In genomic region chr1:40612345-40612831, GRCh38 we compare ENCODE assay signal across 8 cellular contexts. TPM values are rescaled to one million over a fixed set of nuclear protein-coding genes. Genes with fewer than 3 reads are reported as not detected.
DNase-seq lines count a peak whose midpoint lies in the region; ATAC-seq and TF ChIP-seq lines count a peak whose summit lies in the region.

No MANE protein-coding gene starts in this region.

- TF ChIP-seq POLR2A in heart left ventricle (IDR thresholded peaks at IDR 0.05) = no peak

- WGBS in heart left ventricle, 4 donors = 30 to 36% (median 34%) methylated on average over 11 of the region's 11 CpGs

- no peaks in the 10 kb centered on the region for H3K36me3 Mint-ChIP-seq in activated naive CD4-positive, alpha-beta T cell treated with anti-CD3 and anti-CD28 coated beads, Interleukin-2, amount 50 U/mL, for 72 hours

- H3K9me3 Mint-ChIP-seq in activated naive CD4-positive, alpha-beta T cell treated with anti-CD3 and anti-CD28 coated beads, Interleukin-2, amount 50 U/mL, for 72 hours = no peaks in the 10 kb centered on the region

- H3K27ac ChIP-seq in heart left ventricle = no peak overlapping the region

- TF ChIP-seq CTCF in GM12801 (IDR thresholded peaks at IDR 0.05; ENCODE audit: extremely low read depth, insufficient read length) (peak; percentile 90), heart left ventricle (IDR thresholded peaks at IDR 0.05) (peak; percentile 72 to 90 (median 80))

- H3K27me3 ChIP-seq in heart left ventricle = no peaks in the 10 kb centered on the region

- H3K4me1 ChIP-seq in heart left ventricle = peaks cover 0 to 3% (median 0%) of the 10 kb centered on the region in 12 donors

- ATAC-seq in activated naive CD4-positive, alpha-beta T cell treated with anti-CD3 and anti-CD28 coated beads, Interleukin-2, amount 50 U/mL, for 72 hours = peak; percentile 91 to 95
- ATAC-seq in heart left ventricle (peak; percentile 47 to 92 (median 88)), GM18511 (IDR thresholded peaks at IDR 0.05; ENCODE audit: unreplicated experiment) (no peak), GM18870 (IDR thresholded peaks at IDR 0.05; ENCODE audit: unreplicated experiment) (no peak)

- H3K9me3 ChIP-seq in heart left ventricle = peaks cover 0 to 9% (median 0%) of the 10 kb centered on the region in 12 donors

- no peak overlapping the region for H3K4me3 ChIP-seq in heart left ventricle

- intact Hi-C loops in heart left ventricle (cut with DNase I) = loop anchor here (1.0 to 10.0 kb wide), 15 partner anchors 52 to 342 kb away; partner anchors contain the start of gene RIMS3 (in 4 of the 10)

- no peaks in the 10 kb centered on the region for H3K36me3 ChIP-seq in heart left ventricle

- H3K27ac Mint-ChIP-seq in activated naive CD4-positive, alpha-beta T cell treated with anti-CD3 and anti-CD28 coated beads, Interleukin-2, amount 50 U/mL, for 72 hours = no peak overlapping the region

- DNase-seq in NCI-H1092 (lab: John Stamatoyannopoulos, UW) = peak; percentile 73
- DNase-seq in SKM-1 treated with dmso at 0.1 percent for 144 hours (lab: John Stamatoyannopoulos, UW; ENCODE audit: unreplicated experiment) = peak; percentile 71
- DNase-seq in activated naive CD4-positive, alpha-beta T cell treated with anti-CD3 and anti-CD28 coated beads, Interleukin-2, amount 50 U/mL, for 72 hours (ENCODE audit: low spot score in 2 of 2) = peak in 1 of 2 donors; percentile 77
- peak in 4 of 5 donors; percentile 50 to 68 (median 56) for DNase-seq in heart left ventricle
- DNase-seq in retina = peak; percentile 75

RNA-seq across cellular contexts. Expression of gene RIMS3, which starts 53.1 kb away (rescaled TPM):
- 1 to 10 TPM; 6.9 to 8.3 TPM for total RNA-seq in activated naive CD4-positive, alpha-beta T cell treated with anti-CD3 and anti-CD28 coated beads, Interleukin-2, amount 50 U/mL, for 72 hours
- total RNA-seq in heart left ventricle = 1 to 10 TPM in 5 of 9 donors, under 1 TPM in 4; 0.56 to 3.0 (median 1.1) TPM
- under 1 TPM; 0.23 to 0.30 TPM for polyA plus RNA-seq in heart left ventricle

Comparison
In these comparisons a context has a peak if more than half of its experiments do, and no peak if none do; other contexts are left out.
1. ATAC-seq: peak in activated naive CD4-positive, alpha-beta T cell treated with anti-CD3 and anti-CD28 coated beads, Interleukin-2, amount 50 U/mL, for 72 hours (2 of 2) and heart left ventricle (4 of 4); none in GM18511 (single experiment) and GM18870 (single experiment).